8 cellular contexts compared by ENCODE assay signal in the genomic region with DNA sequence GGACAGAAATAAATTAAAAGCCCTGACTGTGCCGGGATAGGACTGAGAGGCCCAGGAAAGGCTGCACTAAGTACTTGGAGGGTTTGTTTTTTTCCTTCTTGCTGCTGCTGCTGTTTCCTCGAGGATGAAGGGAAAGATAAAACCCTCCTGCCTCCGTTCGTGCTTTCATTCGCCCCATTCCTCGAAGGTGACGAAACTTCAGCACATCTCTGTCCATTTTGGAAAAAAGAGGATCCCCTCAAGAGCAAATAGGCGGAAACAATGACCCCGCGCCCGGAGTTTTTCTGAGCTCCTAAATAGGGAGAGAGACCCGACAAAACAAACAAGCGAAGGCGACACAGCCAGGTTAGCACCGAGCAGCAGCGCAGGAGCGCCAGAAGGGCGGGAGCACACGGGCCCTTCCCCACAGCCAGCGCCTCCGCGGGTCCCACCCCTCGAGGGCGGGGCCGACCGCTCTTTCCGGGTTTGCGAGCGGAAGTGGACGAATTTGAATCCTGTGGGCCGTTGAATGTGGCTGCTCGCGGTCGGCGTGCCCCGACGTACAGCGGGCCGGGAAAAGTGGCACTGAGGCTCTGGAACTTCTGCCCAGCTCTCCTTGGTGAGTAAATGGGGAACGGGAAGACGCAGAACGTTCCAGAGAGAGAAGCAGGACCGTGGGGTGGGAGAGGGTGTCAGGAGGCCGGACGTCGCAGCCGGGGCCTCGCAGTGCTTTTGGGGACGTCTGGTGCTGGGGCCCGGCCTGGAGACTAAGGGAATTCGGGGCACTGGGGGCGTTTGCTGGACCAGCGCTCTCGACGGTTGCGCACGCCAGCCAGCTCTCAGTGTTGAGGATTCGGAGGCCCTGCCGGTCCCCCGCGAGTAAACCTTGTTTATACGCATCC. TPM values are rescaled to one million over a fixed set of nuclear protein-coding genes. Genes with fewer than 3 reads are reported as not detected.
A peak's percentile ranks its signal among the peaks of the same experiment; 100 is the strongest.
DNase-seq lines count a peak whose midpoint lies in the region; ATAC-seq, FAIRE-seq and TF ChIP-seq lines count a peak whose summit lies in the region.

A gene with protein sequence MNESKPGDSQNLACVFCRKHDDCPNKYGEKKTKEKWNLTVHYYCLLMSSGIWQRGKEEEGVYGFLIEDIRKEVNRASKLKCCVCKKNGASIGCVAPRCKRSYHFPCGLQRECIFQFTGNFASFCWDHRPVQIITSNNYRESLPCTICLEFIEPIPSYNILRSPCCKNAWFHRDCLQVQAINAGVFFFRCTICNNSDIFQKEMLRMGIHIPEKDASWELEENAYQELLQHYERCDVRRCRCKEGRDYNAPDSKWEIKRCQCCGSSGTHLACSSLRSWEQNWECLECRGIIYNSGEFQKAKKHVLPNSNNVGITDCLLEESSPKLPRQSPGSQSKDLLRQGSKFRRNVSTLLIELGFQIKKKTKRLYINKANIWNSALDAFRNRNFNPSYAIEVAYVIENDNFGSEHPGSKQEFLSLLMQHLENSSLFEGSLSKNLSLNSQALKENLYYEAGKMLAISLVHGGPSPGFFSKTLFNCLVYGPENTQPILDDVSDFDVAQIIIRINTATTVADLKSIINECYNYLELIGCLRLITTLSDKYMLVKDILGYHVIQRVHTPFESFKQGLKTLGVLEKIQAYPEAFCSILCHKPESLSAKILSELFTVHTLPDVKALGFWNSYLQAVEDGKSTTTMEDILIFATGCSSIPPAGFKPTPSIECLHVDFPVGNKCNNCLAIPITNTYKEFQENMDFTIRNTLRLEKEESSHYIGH (plus strand): TSS at position 484 of the 881 bp plus-strand sequence. CDS start 21,922 bp downstream, outside the sequence.

- no peaks in the 10 kb centered on the region for H3K27me3 Mint-ChIP-seq in mesothelial cell of epicardium (ENCODE audit: low read depth)

- TF ChIP-seq CTCF in mesothelial cell of epicardium (IDR thresholded peaks at IDR 0.05; ENCODE audit: unreplicated experiment) = no peak

- FAIRE-seq in endometrium (lab: Jason Lieb, UNC) = peak; percentile 55

- peak; percentile 99 for ATAC-seq in GM21360 (IDR thresholded peaks at IDR 0.05; ENCODE audit: unreplicated experiment)

- H3K9me3 Mint-ChIP-seq in mesothelial cell of epicardium = peaks cover 8% of the 10 kb centered on the region

- peak within 1 kb of the TSS; percentile 100 for H3K27ac Mint-ChIP-seq in mesothelial cell of epicardium

- peaks cover 25% of the 10 kb centered on the region for H3K4me1 Mint-ChIP-seq in mesothelial cell of epicardium

- H3K36me3 Mint-ChIP-seq in mesothelial cell of epicardium = peaks cover 6% of the 10 kb centered on the region

- DNase-seq in COLO829 (ENCODE audit: low spot score) (peak; percentile 78), HT-29 (ENCODE audit: low spot score) (peak; percentile 81), NOMO-1 treated with DMSO at 0.1 percent for 48 hours (lab: John Stamatoyannopoulos, UW; ENCODE audit: unreplicated experiment) (peak; percentile 80), mesothelial cell of epicardium (ENCODE audit: low spot score in 2 of 2, unreplicated experiment in 2 of 2) (peak; percentile 71 to 87)
- DNase-seq in activated CD8-positive, alpha-beta memory T cell treated with anti-CD3 and anti-CD28 coated beads, Interleukin-2, amount 50 U/mL, for 24 hours (ENCODE audit: extremely low read depth) = peak; percentile 78
- peak; percentile 82 for DNase-seq in stimulated activated CD8-positive, alpha-beta memory T cell treated with anti-CD3 and anti-CD28 coated beads, Interleukin-15, amount 100 ng/mL, for 48 hours (ENCODE audit: low read depth in 2 of 2)

- peak within 1 kb of the TSS; percentile 100 for H3K4me3 Mint-ChIP-seq in mesothelial cell of epicardium

RNA-seq across cellular contexts. Expression of the gene that starts here (rescaled TPM):
- 3.7 and 6.0 TPM in 2 replicates for total RNA-seq in HT-29 (2014; rRNA removed; shearing (Covaris generic))
- total RNA-seq in mesothelial cell of epicardium = 34.3 to 39.3 TPM (median 36.4 TPM) in 3 replicates

Comparison
In these comparisons a context has a peak if more than half of its experiments do, and no peak if none do; other contexts are left out.
1. Peak in every context shown above with its lines: DNase-seq and ATAC-seq.